14 cellular contexts compared by ENCODE assay signal in genomic region chr6:39517763-39518162, GRCh38.
DNase-seq lines count a peak whose midpoint lies in the region; ATAC-seq and TF ChIP-seq lines count a peak whose summit lies in the region.
"Had no signal": no experiment of that assay in that cellular context is flagged by ENCODE, and none has a peak within 500 bp of the region (broad histone marks: within the 10 kb centered on the region; RNA-seq: fewer than 3 reads in every experiment).

No MANE protein-coding gene starts in this region.

- no peak for TF ChIP-seq CTCF in osteoblast (IDR thresholded peaks at IDR 0.05; ENCODE audit: extremely low read depth, low read depth, low read length)

- no peak overlapping the region for H3K9ac ChIP-seq in adipocyte (ENCODE audit: low read length)

- no peaks in the 10 kb centered on the region for H3K79me2 ChIP-seq in osteoblast (ENCODE audit: insufficient read depth, low read length)

- no peak overlapping the region for H2AFZ ChIP-seq in osteoblast (ENCODE audit: low read length)

- H3K4me3 ChIP-seq in adipocyte (ENCODE audit: low read length) = no peak overlapping the region
- H3K4me3 ChIP-seq in osteoblast (ENCODE audit: insufficient read depth, low read length) = no peak overlapping the region

- no peaks in the 10 kb centered on the region for H3K9me3 ChIP-seq in adipocyte (ENCODE audit: control insufficient read depth, low read length)
- H3K9me3 ChIP-seq in osteoblast (ENCODE audit: low read depth, low read length) = no peaks in the 10 kb centered on the region

- no peak for ATAC-seq in HG02571 (IDR thresholded peaks at IDR 0.05; ENCODE audit: unreplicated experiment)
- ATAC-seq: CD8-positive, alpha-beta T cell had no signal

- H3K36me3 ChIP-seq in adipocyte (ENCODE audit: control insufficient read depth, insufficient read depth, low read length, severe bottlenecking) (no peaks in the 10 kb centered on the region), osteoblast (ENCODE audit: insufficient read depth, low read length) (no peaks in the 10 kb centered on the region)

- H3K4me1 ChIP-seq in adipocyte (ENCODE audit: control insufficient read depth, insufficient read depth, low read length) (peaks cover 31% of the 10 kb centered on the region), osteoblast (ENCODE audit: insufficient read depth, low read length) (no peaks in the 10 kb centered on the region)

- H3K4me2 ChIP-seq in osteoblast (ENCODE audit: insufficient read depth, low read length) = no peak overlapping the region

- no peaks in the 10 kb centered on the region for H3K27me3 ChIP-seq in adipocyte (replicated peaks; ENCODE audit: control insufficient read depth, insufficient read depth, low read length)
- H3K27me3 ChIP-seq in osteoblast (ENCODE audit: insufficient read depth, low read length) = no peaks in the 10 kb centered on the region

- DNase-seq in EL (peak; percentile 23), adipocyte (ENCODE audit: low read depth) (peak; percentile 3), fibroblast of peridontal ligament (ENCODE audit: extremely low read depth) (peak; percentile 87), osteoblast (ENCODE audit: insufficient read length, low spot score, missing footprints) (peak; percentile 49), SW480 (ENCODE audit: low spot score) (no peak)
- DNase-seq in stimulated activated CD4-positive, alpha-beta T cell treated with anti-CD3 and anti-CD28 coated beads, Interleukin-4, amount 100 ng/mL, for 1 hour = no peak
- DNase-seq in activated effector memory CD4-positive, alpha-beta T cell treated with Interleukin-2 at 50 U/mL for 16 hours = no peak
- DNase-seq: ACHN; CD8-positive, alpha-beta T cell; DMS79 treated with DMSO at 0.1 percent for 48 hours; H9; KG1; NCI-H1092 had no signal

- no peaks in the 10 kb centered on the region for H4K20me1 ChIP-seq in osteoblast (ENCODE audit: insufficient read depth, low read length)

- no peak overlapping the region for H3K27ac ChIP-seq in osteoblast (ENCODE audit: low read depth, low read length)

Comparison
In these comparisons a context has a peak if more than half of its experiments do, and no peak if none do; other contexts are left out.
1. DNase-seq: peak in EL (single experiment), adipocyte (single experiment), fibroblast of peridontal ligament (single experiment) and osteoblast (single experiment); none in stimulated activated CD4-positive, alpha-beta T cell treated with anti-CD3 and anti-CD28 coated beads, Interleukin-4, amount 100 ng/mL, for 1 hour (single experiment), activated effector memory CD4-positive, alpha-beta T cell treated with Interleukin-2 at 50 U/mL for 16 hours (single experiment) and SW480 (single experiment).